1 cellular context compared by ENCODE assay signal in genomic region chr14:91964724-91965123, GRCh38.
TF ChIP-seq lines count a peak whose summit lies in the region.

No MANE protein-coding gene starts in this region.

TF ChIP-seq in GM12878, 131 proteins besides CTCF, POLR2A, EP300 and RAD21:
- TF ChIP-seq ZBTB4 (CRISPR knock-in tag; IDR thresholded peaks at IDR 0.05), result no peak
- TF ChIP-seq SP1 (IDR thresholded peaks at IDR 0.05; ENCODE audit: low read depth, low read length), result no peak
- TF ChIP-seq SMAD5 (IDR thresholded peaks at IDR 0.05; ENCODE audit: low read depth), result no peak
- TF ChIP-seq ETV6 (conservative IDR thresholded peaks at IDR 0.05 in 1 of 2, IDR thresholded peaks at IDR 0.05 in 1 of 2; ENCODE audit: borderline replicate concordance in 1 of 2, low read depth in 1 of 2), result no peak
- no peak for TF ChIP-seq BCLAF1 (IDR thresholded peaks at IDR 0.05)
- TF ChIP-seq ZNF217 (IDR thresholded peaks at IDR 0.05), result no peak
- TF ChIP-seq TCF12 (IDR thresholded peaks at IDR 0.05; ENCODE audit: low read depth, low read length), result no peak
- no peak for TF ChIP-seq RAD51 (IDR thresholded peaks at IDR 0.05)
- no peak for TF ChIP-seq SMARCA5 (IDR thresholded peaks at IDR 0.05)
- TF ChIP-seq IKZF1 (conservative IDR thresholded peaks at IDR 0.05), result no peak
